9 cellular contexts compared by ENCODE assay signal in the genomic region with DNA sequence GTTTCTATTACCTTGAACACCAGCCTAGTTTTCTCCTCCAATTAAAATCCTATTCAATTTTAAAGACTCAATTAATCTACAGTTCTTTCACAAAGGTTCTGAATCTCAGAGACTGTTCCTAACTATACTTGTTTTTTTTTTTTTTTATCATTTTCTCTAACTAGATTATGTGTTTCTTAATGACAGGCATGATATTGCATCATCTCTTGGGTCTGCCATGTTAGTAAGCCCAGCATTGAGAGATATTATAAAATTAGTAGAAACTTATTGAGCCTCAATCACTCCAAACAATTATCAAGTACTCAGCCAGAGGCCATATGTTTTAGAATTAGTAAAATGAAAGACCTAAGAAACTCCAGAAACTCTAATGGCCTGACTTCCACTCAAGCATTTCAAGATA. TPM values are rescaled to one million over a fixed set of nuclear protein-coding genes. Genes with fewer than 3 reads are reported as not detected.
"Had no signal": no experiment of that assay in that cellular context is flagged by ENCODE, and none has a peak within 500 bp of the region (broad histone marks: within the 10 kb centered on the region; RNA-seq: fewer than 3 reads in every experiment).

No MANE protein-coding gene starts in this region.

- H3K4me2 ChIP-seq: KMS-11 had no signal

- FAIRE-seq: HTR-8/SVneo had no signal

- H3K27ac ChIP-seq: HL-60, KMS-11 had no signal

- H3K9ac ChIP-seq: KMS-11 had no signal

- DNase-seq: Karpas-422, KBM-7, KG1 had no signal

RNA-seq across cellular contexts. Expression of a gene that starts 28.1 kb away (rescaled TPM):
- total RNA-seq: HT-29, HT1080 had no signal
- polyA plus RNA-seq: IgD-negative memory B cell had no signal
